Comparison of ENCODE assay signal across 10 cellular contexts in the genomic region with DNA sequence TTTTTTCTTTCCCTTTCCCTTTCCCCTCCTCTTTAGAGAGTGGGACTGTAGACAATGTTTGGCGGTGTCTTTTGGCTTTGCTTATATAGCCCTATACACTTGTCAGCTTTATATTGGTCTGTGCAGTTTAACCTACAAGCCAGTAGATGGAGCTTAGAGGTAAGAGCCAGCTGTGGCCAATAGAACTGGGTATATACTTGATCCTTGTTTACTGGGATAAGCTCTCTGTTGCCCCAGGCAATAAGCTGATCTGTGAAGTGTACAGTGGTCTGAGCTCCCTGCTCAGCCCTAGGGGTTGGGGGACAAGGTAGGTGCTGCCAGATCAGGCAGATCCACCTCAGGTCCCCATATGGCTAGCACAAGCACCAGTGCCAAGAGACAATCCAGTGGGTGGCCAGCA.
DNase-seq lines count a peak whose midpoint lies in the region; ATAC-seq and TF ChIP-seq lines count a peak whose summit lies in the region.
"Had no signal": no experiment of that assay in that cellular context is flagged by ENCODE, and none has a peak within 500 bp of the region (broad histone marks: within the 10 kb centered on the region; RNA-seq: fewer than 3 reads in every experiment).

No MANE protein-coding gene starts in this region.

- H2BK120ac ChIP-seq in IMR-90 (ENCODE audit: low read depth, low read length) = no peak overlapping the region

- H3K4me3 Mint-ChIP-seq in T-helper 2 cell treated with Interferon-gamma antibody and Interleukin-4, amounts not matched to agents 5 μg/mL and 100 μg/mL, for 36 hours = no peak overlapping the region
- H3K4me3 Mint-ChIP-seq: CD4-positive, CD25-positive, alpha-beta regulatory T cell had no signal

- intact Hi-C loops in IMR-90 (cut with micrococcal nuclease) = no loop called here

- no CpG with 5 or more reads among the region's 1 CpG for WGBS in IMR-90 (ENCODE audit: extremely low coverage in 2 of 2, insufficient read length in 1 of 2), 2 experiments

- H3K79me1 ChIP-seq in IMR-90 (ENCODE audit: low read depth in 1 of 2, low read length in 2 of 2) = no peaks in the 10 kb centered on the region

- H3K36me3 ChIP-seq in IMR-90 (ENCODE audit: control insufficient read depth, insufficient read depth, low read length) = no peaks in the 10 kb centered on the region

- H4K20me1 ChIP-seq in IMR-90 (ENCODE audit: insufficient read depth, low read length) = no peaks in the 10 kb centered on the region

- H2AK9ac ChIP-seq in IMR-90 (replicated peaks; ENCODE audit: low read depth, low read length, poor library complexity) = no peak overlapping the region

- no TSS peak for BruUV-seq in IMR-90 (replicated peaks; lab: Mats Ljungman, UMichigan)

- no peak overlapping the region for H3K27ac Mint-ChIP-seq in T-helper 2 cell treated with Interferon-gamma antibody and Interleukin-4, amounts not matched to agents 5 μg/mL and 100 μg/mL, for 36 hours
- H3K27ac Mint-ChIP-seq: CD4-positive, CD25-positive, alpha-beta regulatory T cell had no signal

- H3K9me3 Mint-ChIP-seq in T-helper 2 cell treated with Interferon-gamma antibody and Interleukin-4, amounts not matched to agents 5 μg/mL and 100 μg/mL, for 36 hours = peaks cover 30% of the 10 kb centered on the region

- in situ Hi-C loops in IMR-90 (cut with MboI; ENCODE audit: low sequenced_read_pairs) = no loop called here

- H2BK20ac ChIP-seq in IMR-90 (ENCODE audit: low read depth, low read length) = no peak overlapping the region

- no peak overlapping the region for H3K4me2 ChIP-seq in IMR-90 (ENCODE audit: low read depth, low read length)

- H2AK5ac ChIP-seq in IMR-90 (ENCODE audit: low read depth, low read length) = no peak overlapping the region

- H3K4ac ChIP-seq in IMR-90 (ENCODE audit: low read depth, low read length) = no peak overlapping the region

- no peak for ATAC-seq in IMR-90 (ENCODE audit: low read depth)
- ATAC-seq: K562 had no signal

- no peaks in the 10 kb centered on the region for H3K36me3 Mint-ChIP-seq in T-helper 2 cell treated with Interferon-gamma antibody and Interleukin-4, amounts not matched to agents 5 μg/mL and 100 μg/mL, for 36 hours (ENCODE audit: low read depth)
- H3K36me3 Mint-ChIP-seq: CD4-positive, CD25-positive, alpha-beta regulatory T cell had no signal

- H2AFZ ChIP-seq in IMR-90 (replicated peaks; ENCODE audit: low read length, poor library complexity) = no peak overlapping the region

- peak; percentile 20 for DNase-seq in IMR-90
- DNase-seq in RWPE1 (ENCODE audit: low spot score) = no peak
- peak; percentile 7 for DNase-seq in glomerular endothelial cell (ENCODE audit: extremely low read depth, low read depth, low spot score)
- no peak for DNase-seq in mucosa of gallbladder (ENCODE audit: low spot score)
- DNase-seq in GDM1 (lab: John Stamatoyannopoulos, UW) = no peak
- no peak for DNase-seq in T-helper 2 cell treated with Interferon-gamma antibody and Interleukin-4, amounts not matched to agents 5 μg/mL and 100 μg/mL, for 36 hours (ENCODE audit: low spot score)
- DNase-seq in nucleus accumbens (lab: John Stamatoyannopoulos, UW) = no peak
- DNase-seq: CD4-positive, CD25-positive, alpha-beta regulatory T cell had no signal

- peaks cover 5% of the 10 kb centered on the region; the same call in 1 of the 2 replicates for H3K9me3 ChIP-seq in IMR-90 (ENCODE audit: control insufficient read depth, insufficient read depth, low read length)

- no peak overlapping the region for H3K23ac ChIP-seq in IMR-90 (ENCODE audit: low read depth, low read length)

- H4K8ac ChIP-seq in IMR-90 (ENCODE audit: low read depth in 2 of 2, low read length in 2 of 2) = no peak overlapping the region

- H4K91ac ChIP-seq in IMR-90 (ENCODE audit: insufficient read depth, low read depth, low read length) = no peak overlapping the region

- H3K27ac ChIP-seq in 22Rv1 (no peak overlapping the region), IMR-90 (ENCODE audit: insufficient read depth, low read length) (no peak overlapping the region), RWPE1 (no peak overlapping the region)

- no peaks in the 10 kb centered on the region for H3K9me1 ChIP-seq in IMR-90 (ENCODE audit: insufficient read depth, low read length)

- H2BK5ac ChIP-seq in IMR-90 (ENCODE audit: low read depth, low read length, poor library complexity, severe bottlenecking) = no peak overlapping the region

- H4K5ac ChIP-seq in IMR-90 (ENCODE audit: low read depth, low read length) = no peak overlapping the region

- dilution Hi-C loops in IMR-90 (cut with HindIII; ENCODE audit: low sequenced_read_pairs, unreplicated experiment) = no loop called here

- no peak overlapping the region for H3K14ac ChIP-seq in IMR-90 (replicated peaks; ENCODE audit: low read depth, low read length)

- POLR2A ChIA-PET in IMR-90 (lab: Charles Lee; ENCODE audit: unreplicated experiment) (no interaction called here), RWPE1 (lab: Yijun Ruan, JAX; ENCODE audit: low non-redundant PET) (no interaction called here)

- no peaks in the 10 kb centered on the region for H3K27me3 ChIP-seq in IMR-90 (ENCODE audit: control insufficient read depth, insufficient read depth, low read length)

- no peaks in the 10 kb centered on the region for H3K27me3 Mint-ChIP-seq in T-helper 2 cell treated with Interferon-gamma antibody and Interleukin-4, amounts not matched to agents 5 μg/mL and 100 μg/mL, for 36 hours (ENCODE audit: low read depth)
- H3K27me3 Mint-ChIP-seq: CD4-positive, CD25-positive, alpha-beta regulatory T cell had no signal

- TF ChIP-seq CTCF in 22Rv1 (IDR thresholded peaks at IDR 0.05) = peak; percentile 78
- peak; percentile 40 for TF ChIP-seq CTCF in IMR-90 (conservative IDR thresholded peaks at IDR 0.05; ENCODE audit: low read depth, low read length)
- peak; percentile 17; the same call in 1 of the 2 replicates for TF ChIP-seq CTCF in RWPE1 (conservative IDR thresholded peaks at IDR 0.05; ENCODE audit: low read depth)

- no peak overlapping the region for H3K9ac ChIP-seq in IMR-90 (ENCODE audit: low read depth, low read length)

- no peaks in the 10 kb centered on the region for H3K4me1 Mint-ChIP-seq in T-helper 2 cell treated with Interferon-gamma antibody and Interleukin-4, amounts not matched to agents 5 μg/mL and 100 μg/mL, for 36 hours (ENCODE audit: low read depth)
- H3K4me1 Mint-ChIP-seq: CD4-positive, CD25-positive, alpha-beta regulatory T cell had no signal

- H3K4me1 ChIP-seq in IMR-90 (ENCODE audit: control insufficient read depth, insufficient read depth, low read length) = no peaks in the 10 kb centered on the region

- no peak for TF ChIP-seq POLR2A in IMR-90 (IDR thresholded peaks at IDR 0.05; ENCODE audit: low read depth, low read length)

- peak; percentile 38; the same call in 1 of the 2 replicates for TF ChIP-seq RAD21 in IMR-90 (IDR thresholded peaks at IDR 0.05; ENCODE audit: low read length)

- CTCF ChIA-PET in IMR-90 (lab: Yijun Ruan, JAX) = interaction anchor here (0.7 to 1.0 kb wide), 2 partner anchors 11 to 692 kb away, joined by 3 read pairs; no protein-coding TSS in a partner anchor
- CTCF ChIA-PET in RWPE1 (lab: Yijun Ruan, JAX) = interaction anchor here (0.8 kb wide), 1 partner anchor 37 kb away, joined by 6 read pairs; no protein-coding TSS in a partner anchor

- no peak overlapping the region for H3K18ac ChIP-seq in IMR-90 (ENCODE audit: low read depth, low read length)

- no peak overlapping the region for H2BK15ac ChIP-seq in IMR-90 (ENCODE audit: low read depth, low read length)

- no peak overlapping the region for H3K56ac ChIP-seq in IMR-90 (ENCODE audit: extremely low read depth, insufficient read depth, low read length)

- no peak overlapping the region for H3K4me3 ChIP-seq in IMR-90 (ENCODE audit: insufficient read depth, low read depth, low read length)
- H3K4me3 ChIP-seq: K562 had no signal

TF ChIP-seq in IMR-90, 13 proteins besides CTCF, POLR2A, EP300 and RAD21:
- TF ChIP-seq RFX5 (IDR thresholded peaks at IDR 0.05; ENCODE audit: low read depth, low read length) (no peak), NFE2L2 (IDR thresholded peaks at IDR 0.05; ENCODE audit: low read depth, low read length) (no peak), MXI1 (IDR thresholded peaks at IDR 0.05; ENCODE audit: borderline replicate concordance, low read depth, low read length) (no peak), FOS (IDR thresholded peaks at IDR 0.05; ENCODE audit: low read depth, low read length) (no peak), MAFK (IDR thresholded peaks at IDR 0.05; ENCODE audit: low read depth, low read length) (no peak), CEBPB (IDR thresholded peaks at IDR 0.05; ENCODE audit: low read depth, low read length) (no peak), RCOR1 (IDR thresholded peaks at IDR 0.05; ENCODE audit: insufficient replicate concordance, low read length) (no peak), BHLHE40 (IDR thresholded peaks at IDR 0.05; ENCODE audit: low read depth, low read length) (no peak), MAZ (IDR thresholded peaks at IDR 0.05; ENCODE audit: borderline replicate concordance, low read depth, low read length) (no peak), SMC3 (IDR thresholded peaks at IDR 0.05; ENCODE audit: low read depth, low read length) (no peak), CHD1 (IDR thresholded peaks at IDR 0.05; ENCODE audit: low read depth, low read length) (no peak)
- TF ChIP-seq, protein P1, sequence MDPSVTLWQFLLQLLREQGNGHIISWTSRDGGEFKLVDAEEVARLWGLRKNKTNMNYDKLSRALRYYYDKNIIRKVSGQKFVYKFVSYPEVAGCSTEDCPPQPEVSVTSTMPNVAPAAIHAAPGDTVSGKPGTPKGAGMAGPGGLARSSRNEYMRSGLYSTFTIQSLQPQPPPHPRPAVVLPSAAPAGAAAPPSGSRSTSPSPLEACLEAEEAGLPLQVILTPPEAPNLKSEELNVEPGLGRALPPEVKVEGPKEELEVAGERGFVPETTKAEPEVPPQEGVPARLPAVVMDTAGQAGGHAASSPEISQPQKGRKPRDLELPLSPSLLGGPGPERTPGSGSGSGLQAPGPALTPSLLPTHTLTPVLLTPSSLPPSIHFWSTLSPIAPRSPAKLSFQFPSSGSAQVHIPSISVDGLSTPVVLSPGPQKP (IDR thresholded peaks at IDR 0.05; ENCODE audit: borderline replicate concordance, low read depth, low read length) = no peak
- TF ChIP-seq, protein P2, sequence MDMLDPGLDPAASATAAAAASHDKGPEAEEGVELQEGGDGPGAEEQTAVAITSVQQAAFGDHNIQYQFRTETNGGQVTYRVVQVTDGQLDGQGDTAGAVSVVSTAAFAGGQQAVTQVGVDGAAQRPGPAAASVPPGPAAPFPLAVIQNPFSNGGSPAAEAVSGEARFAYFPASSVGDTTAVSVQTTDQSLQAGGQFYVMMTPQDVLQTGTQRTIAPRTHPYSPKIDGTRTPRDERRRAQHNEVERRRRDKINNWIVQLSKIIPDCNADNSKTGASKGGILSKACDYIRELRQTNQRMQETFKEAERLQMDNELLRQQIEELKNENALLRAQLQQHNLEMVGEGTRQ (IDR thresholded peaks at IDR 0.05; ENCODE audit: low read depth, low read length) = no peak
TF ChIP-seq in IMR-90: peak in this region for 0.

Comparison
In these comparisons a context has a peak if more than half of its experiments do, and no peak if none do; other contexts are left out.
1. CTCF ChIP-seq: peak in every context shown above with its lines; median percentile 78 in 22Rv1; 40 in IMR-90; 17 in RWPE1.
2. DNase-seq: peak in IMR-90 (single experiment) and glomerular endothelial cell (single experiment); none in RWPE1 (single experiment), mucosa of gallbladder (single experiment), GDM1 (single experiment), T-helper 2 cell treated with Interferon-gamma antibody and Interleukin-4, amounts not matched to agents 5 μg/mL and 100 μg/mL, for 36 hours (single experiment) and nucleus accumbens (0 of 56).